11 cellular contexts compared by ENCODE assay signal in genomic region chr1:184622136-184622823, GRCh38.
A peak's percentile ranks its signal among the peaks of the same experiment; 100 is the strongest.
DNase-seq lines count a peak whose midpoint lies in the region; ATAC-seq, FAIRE-seq and TF ChIP-seq lines count a peak whose summit lies in the region.
"Had no signal": no experiment of that assay in that cellular context is flagged by ENCODE, and none has a peak within 500 bp of the region (broad histone marks: within the 10 kb centered on the region; RNA-seq: fewer than 3 reads in every experiment).

No MANE protein-coding gene starts in this region.

- peak overlapping the region; percentile 48 for H3K4me3 Mint-ChIP-seq in nephron progenitor cell
- H3K4me3 Mint-ChIP-seq in activated CD4-positive, alpha-beta memory T cell treated with anti-CD3 and anti-CD28 coated beads, Interleukin-2, amount 10 ng/mL, durations not matched to agents 7 days and 5 days = no peak overlapping the region

- peaks cover 42% of the 10 kb centered on the region for H3K4me1 Mint-ChIP-seq in nephron progenitor cell
- no peaks in the 10 kb centered on the region for H3K4me1 Mint-ChIP-seq in activated CD4-positive, alpha-beta memory T cell treated with anti-CD3 and anti-CD28 coated beads, Interleukin-2, amount 10 ng/mL, durations not matched to agents 7 days and 5 days

- no peaks in the 10 kb centered on the region for H3K9me3 Mint-ChIP-seq in nephron progenitor cell
- no peaks in the 10 kb centered on the region for H3K9me3 Mint-ChIP-seq in activated CD4-positive, alpha-beta memory T cell treated with anti-CD3 and anti-CD28 coated beads, Interleukin-2, amount 10 ng/mL, durations not matched to agents 7 days and 5 days

- H3K4me3 ChIP-seq in endothelial cell of umbilical vein (replicated peaks in 1 of 3; ENCODE audit: insufficient read depth in 1 of 3, low read depth in 1 of 3, low read length in 3 of 3) = no peak overlapping the region
- H3K4me3 ChIP-seq: SK-N-MC had no signal

- BruUV-seq in endothelial cell of umbilical vein (replicated peaks; lab: Mats Ljungman, UMichigan) = no TSS peak

- no peaks in the 10 kb centered on the region for H3K36me3 ChIP-seq in endothelial cell of umbilical vein (ENCODE audit: control insufficient read depth in 2 of 2, extremely low read depth in 1 of 2, insufficient read depth in 2 of 2, low read length in 2 of 2)

- no peaks in the 10 kb centered on the region for H3K4me1 ChIP-seq in endothelial cell of umbilical vein (ENCODE audit: control insufficient read depth, extremely low read depth, insufficient read depth, low read length)

- no peak overlapping the region for H3K27ac ChIP-seq in endothelial cell of umbilical vein (ENCODE audit: insufficient read depth, low read depth, low read length)
- H3K27ac ChIP-seq: SK-N-MC had no signal

- H3K9ac ChIP-seq in endothelial cell of umbilical vein (replicated peaks; ENCODE audit: extremely low read depth, insufficient read depth, low read length) = no peak overlapping the region

- dilution Hi-C loops in endothelial cell of umbilical vein (cut with MboI; ENCODE audit: extremely low pct_ligation_motif_present, low sequenced_read_pairs) = no loop called here

- no peak overlapping the region for H2AFZ ChIP-seq in endothelial cell of umbilical vein (ENCODE audit: low read depth, low read length)

- no peaks in the 10 kb centered on the region for H3K79me2 ChIP-seq in endothelial cell of umbilical vein (ENCODE audit: control insufficient read depth, insufficient read depth, low read length)

- no peak for TF ChIP-seq CTCF in endothelial cell of umbilical vein (IDR thresholded peaks at IDR 0.05; ENCODE audit: extremely low read depth in 1 of 2, insufficient read depth in 1 of 2, low read depth in 1 of 2, low read length in 2 of 2)
- TF ChIP-seq CTCF in nephron progenitor cell (IDR thresholded peaks at IDR 0.05) = no peak

- H3K9me1 ChIP-seq in endothelial cell of umbilical vein (replicated peaks; ENCODE audit: control insufficient read depth, extremely low read depth, insufficient read depth, low read length) = no peaks in the 10 kb centered on the region

- no peak overlapping the region for H3K4me2 ChIP-seq in endothelial cell of umbilical vein (ENCODE audit: insufficient read depth, low read length)

- intact Hi-C loops in endothelial cell of umbilical vein (cut with micrococcal nuclease) = no loop called here

- H3K27ac Mint-ChIP-seq in nephron progenitor cell = peak overlapping the region; percentile 82
- H3K27ac Mint-ChIP-seq in activated CD4-positive, alpha-beta memory T cell treated with anti-CD3 and anti-CD28 coated beads, Interleukin-2, amount 10 ng/mL, durations not matched to agents 7 days and 5 days = no peak overlapping the region

- H3K27me3 ChIP-seq in endothelial cell of umbilical vein (ENCODE audit: control insufficient read depth in 2 of 2, insufficient read depth in 2 of 2, low read length in 2 of 2) = no peaks in the 10 kb centered on the region

- POLR2A ChIA-PET in endothelial cell of umbilical vein (lab: Charles Lee) = no interaction called here
- POLR2A ChIA-PET in activated CD4-positive, alpha-beta memory T cell treated with anti-CD3 and anti-CD28 coated beads, Interleukin-2, amount 10 ng/mL, durations not matched to agents 7 days and 5 days (lab: Charles Lee) = no interaction called here

- peaks cover 17% of the 10 kb centered on the region for H3K36me3 Mint-ChIP-seq in nephron progenitor cell (ENCODE audit: low read depth)
- H3K36me3 Mint-ChIP-seq in activated CD4-positive, alpha-beta memory T cell treated with anti-CD3 and anti-CD28 coated beads, Interleukin-2, amount 10 ng/mL, durations not matched to agents 7 days and 5 days (ENCODE audit: low read depth) = no peaks in the 10 kb centered on the region

- TF ChIP-seq POLR2A in endothelial cell of umbilical vein (IDR thresholded peaks at IDR 0.05; ENCODE audit: low read depth, low read length) = no peak

- H3K27me3 Mint-ChIP-seq in nephron progenitor cell (ENCODE audit: low read depth, poor library complexity) = no peaks in the 10 kb centered on the region
- H3K27me3 Mint-ChIP-seq in activated CD4-positive, alpha-beta memory T cell treated with anti-CD3 and anti-CD28 coated beads, Interleukin-2, amount 10 ng/mL, durations not matched to agents 7 days and 5 days = peaks cover 1% of the 10 kb centered on the region

- no peaks in the 10 kb centered on the region for H4K20me1 ChIP-seq in endothelial cell of umbilical vein (replicated peaks; ENCODE audit: control insufficient read depth, extremely low read depth, insufficient read depth, low read length)

- ATAC-seq in HG03521 (IDR thresholded peaks at IDR 0.05; ENCODE audit: unreplicated experiment) = no peak

- H3K9me3 ChIP-seq in endothelial cell of umbilical vein (replicated peaks; ENCODE audit: control insufficient read depth, insufficient read depth, low read length) = no peaks in the 10 kb centered on the region

- DNase-seq in AG08396 (ENCODE audit: low spot score) = peak; percentile 73
- peak; percentile 54 for DNase-seq in NCI-H460 (ENCODE audit: extremely low read depth, low read depth)
- peak; percentile 53 for DNase-seq in endothelial cell of umbilical vein (ENCODE audit: low read depth, low spot score)
- peak; percentile 64 for DNase-seq in nephron progenitor cell
- DNase-seq in NCI-H146 treated with DMSO at 0.1 percent for 48 hours (lab: John Stamatoyannopoulos, UW; ENCODE audit: unreplicated experiment) = no peak
- DNase-seq in putamen (ENCODE audit: low spot score) = no peak
- no peak for DNase-seq in activated CD4-positive, alpha-beta memory T cell treated with anti-CD3 and anti-CD28 coated beads, Interleukin-2, amount 10 ng/mL, durations not matched to agents 7 days and 5 days
- DNase-seq: DND-41 had no signal

- CTCF ChIA-PET in endothelial cell of umbilical vein (lab: Charles Lee) = interaction anchor here (0.9 to 1.0 kb wide), 2 partner anchors 41 to 54 kb away, joined by 3 read pairs; no protein-coding TSS in a partner anchor
- CTCF ChIA-PET in activated CD4-positive, alpha-beta memory T cell treated with anti-CD3 and anti-CD28 coated beads, Interleukin-2, amount 10 ng/mL, durations not matched to agents 7 days and 5 days (lab: Charles Lee) = interaction anchor here (1.2 kb wide), 1 partner anchor 41 kb away, joined by 4 read pairs; no protein-coding TSS in a partner anchor

- no peak for FAIRE-seq in endothelial cell of umbilical vein (lab: Jason Lieb, UNC)
- FAIRE-seq: colon had no signal

TF ChIP-seq in endothelial cell of umbilical vein, 7 proteins besides CTCF, POLR2A, EP300 and RAD21:
- TF ChIP-seq MAX (IDR thresholded peaks at IDR 0.05; ENCODE audit: insufficient read depth, insufficient read length) = no peak

Comparison
In these comparisons a context has a peak if more than half of its experiments do, and no peak if none do; other contexts are left out.
1. DNase-seq: peak in AG08396 (single experiment), NCI-H460 (single experiment), endothelial cell of umbilical vein (single experiment) and nephron progenitor cell (single experiment); none in NCI-H146 treated with DMSO at 0.1 percent for 48 hours (single experiment), putamen (single experiment) and activated CD4-positive, alpha-beta memory T cell treated with anti-CD3 and anti-CD28 coated beads, Interleukin-2, amount 10 ng/mL, durations not matched to agents 7 days and 5 days (single experiment).